Comparison of ENCODE assay signal across 20 cellular contexts in the genomic region with DNA sequence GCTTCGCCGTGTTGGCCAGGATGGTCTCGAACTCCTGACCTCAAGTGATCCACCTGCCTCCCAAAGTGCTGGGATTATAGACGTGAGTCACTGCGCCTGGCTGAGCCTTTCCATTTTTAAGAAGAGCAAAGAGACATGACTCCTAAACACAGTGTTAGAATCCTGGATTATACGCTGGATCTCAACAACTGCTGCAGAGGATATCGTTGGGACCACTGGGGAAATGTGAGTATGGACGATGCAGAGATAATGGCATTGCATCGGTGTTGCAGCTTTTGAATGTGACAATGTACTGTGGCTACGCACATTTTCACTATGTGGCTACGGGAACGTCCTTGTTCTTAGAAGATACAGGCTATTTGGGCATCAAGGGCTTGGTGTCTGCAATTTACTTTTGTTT. TPM values are rescaled to one million over a fixed set of nuclear protein-coding genes. Genes with fewer than 3 reads are reported as not detected.
DNase-seq lines count a peak whose midpoint lies in the region; ATAC-seq and TF ChIP-seq lines count a peak whose summit lies in the region.
"Had no signal": no experiment of that assay in that cellular context is flagged by ENCODE, and none has a peak within 500 bp of the region (broad histone marks: within the 10 kb centered on the region; RNA-seq: fewer than 3 reads in every experiment).

No MANE protein-coding gene starts in this region.

- peaks cover 0 to 5% (median 0%) of the 10 kb centered on the region in 3 experiments; a peak in 4 of 7 replicates for H3K36me3 Mint-ChIP-seq in H9 (ENCODE audit: insufficient read depth in 1 of 3, low read depth in 3 of 3)
- no peaks in the 10 kb centered on the region for H3K36me3 Mint-ChIP-seq in endodermal cell (ENCODE audit: low read depth)
- H3K36me3 Mint-ChIP-seq in endothelial cell (ENCODE audit: low read depth, unreplicated experiment) = no peaks in the 10 kb centered on the region

- no peaks in the 10 kb centered on the region for H3K36me3 ChIP-seq in endodermal cell (ENCODE audit: control insufficient read depth, insufficient read depth, low read length)
- peaks cover 55% of the 10 kb centered on the region for H3K36me3 ChIP-seq in thoracic aorta

- H3K27ac ChIP-seq in H9 (ENCODE audit: insufficient read length, low read depth, low read length) (no peak overlapping the region), endodermal cell (ENCODE audit: low read depth, low read length) (no peak overlapping the region), thoracic aorta (peak overlapping the region; percentile 95 to 96)
- H3K27ac ChIP-seq: C4-2B, GM23248, HL-60 had no signal

- no peak overlapping the region for H2BK120ac ChIP-seq in H9 (ENCODE audit: low read depth, low read length, poor library complexity, severe bottlenecking)

- no peak overlapping the region for H4K5ac ChIP-seq in H9 (ENCODE audit: insufficient read length, low read depth, low read length)

- no peak overlapping the region for H3K4me2 ChIP-seq in H9 (ENCODE audit: insufficient read depth, insufficient read length, low read length)

- no CpG with 5 or more reads among the region's 12 CpGs for WGBS in H9 (ENCODE audit: extremely low coverage, insufficient read length, low lambda C conversion rate)
- 91 to 97% methylated on average over 11 to 12 of the region's 12 CpGs for WGBS in endodermal cell (ENCODE audit: insufficient coverage in 1 of 2, insufficient read length in 1 of 2), 2 experiments

- H3T11ph ChIP-seq in H9 (ENCODE audit: low read length) = no peak overlapping the region

- H3K27me3 Mint-ChIP-seq in H9 (ENCODE audit: low read depth) (peaks cover 1% of the 10 kb centered on the region), endodermal cell (ENCODE audit: insufficient read depth) (peaks cover 8% of the 10 kb centered on the region), endothelial cell (ENCODE audit: unreplicated experiment) (peaks cover 13% of the 10 kb centered on the region)

- H2AK5ac ChIP-seq in H9 (ENCODE audit: insufficient read length, low read length) = no peak overlapping the region

- H3K79me1 ChIP-seq in H9 (ENCODE audit: insufficient read depth, low read depth, low read length, poor library complexity, severe bottlenecking) = no peaks in the 10 kb centered on the region

- DNase-seq in H9 = peak; percentile 5
- DNase-seq in endodermal cell = peak; percentile 13
- peak; percentile 33 for DNase-seq in mesenteric fat pad (ENCODE audit: low spot score)
- DNase-seq in thoracic aorta (ENCODE audit: low spot score) = no peak
- DNase-seq in cerebellum (ENCODE audit: low spot score) = no peak
- no peak for DNase-seq in endothelial cell (ENCODE audit: low spot score)
- no peak for DNase-seq in activated naive CD4-positive, alpha-beta T cell treated with anti-CD3 and anti-CD28 coated beads, Interleukin-2, amount 50 U/mL, for 16 hours
- DNase-seq: Calu3, DMS79, GM23248, KG1, NCI-H1048, NCI-H1694, NCI-H446 had no signal

- no peak overlapping the region for H2AFZ ChIP-seq in H9 (ENCODE audit: low read length)
- H2AFZ ChIP-seq: GM23248 had no signal

- no peaks in the 10 kb centered on the region for H3K9me3 ChIP-seq in H9 (ENCODE audit: control insufficient read depth, low read depth, low read length)
- no peaks in the 10 kb centered on the region for H3K9me3 ChIP-seq in endodermal cell (ENCODE audit: control insufficient read depth, low read length)
- H3K9me3 ChIP-seq in thoracic aorta = no peaks in the 10 kb centered on the region
- H3K9me3 ChIP-seq: A549 had no signal

- no peak overlapping the region for H2BK5ac ChIP-seq in H9 (ENCODE audit: insufficient read length, low read length)

- H3K4me1 Mint-ChIP-seq in H9 = peaks cover 20 to 21% of the 10 kb centered on the region in 2 experiments
- peaks cover 16% of the 10 kb centered on the region for H3K4me1 Mint-ChIP-seq in endodermal cell
- no peaks in the 10 kb centered on the region for H3K4me1 Mint-ChIP-seq in endothelial cell (ENCODE audit: unreplicated experiment)

- no peak overlapping the region for H3K56ac ChIP-seq in H9 (ENCODE audit: insufficient read length, low read depth, low read length)

- no peak for ATAC-seq in thoracic aorta (ENCODE audit: insufficient number of reproducible peaks, low FRiP score, low read depth)
- no peak for ATAC-seq in GM18909 (IDR thresholded peaks at IDR 0.05; ENCODE audit: poor library complexity, unreplicated experiment)
- ATAC-seq: A549 had no signal

- H2BK15ac ChIP-seq in H9 (ENCODE audit: low read depth, low read length) = no peak overlapping the region

- H4K20me1 ChIP-seq in H9 (ENCODE audit: control insufficient read depth, insufficient read depth, insufficient read length) = no peaks in the 10 kb centered on the region

- H3K14ac ChIP-seq in H9 (ENCODE audit: insufficient read depth, low read length) = no peak overlapping the region

- H3K27ac Mint-ChIP-seq in H9 = no peak overlapping the region
- no peak overlapping the region for H3K27ac Mint-ChIP-seq in endodermal cell
- H3K27ac Mint-ChIP-seq in endothelial cell (ENCODE audit: unreplicated experiment) = no peak overlapping the region

- H3K27me3 ChIP-seq in H9 (ENCODE audit: insufficient read depth, low read length) = no peaks in the 10 kb centered on the region
- no peaks in the 10 kb centered on the region for H3K27me3 ChIP-seq in endodermal cell (ENCODE audit: control insufficient read depth, insufficient read depth, low read length, poor library complexity, severe bottlenecking)
- H3K27me3 ChIP-seq in thoracic aorta (replicated peaks; ENCODE audit: insufficient read depth) = no peaks in the 10 kb centered on the region

- no peak overlapping the region for H3K4ac ChIP-seq in H9 (ENCODE audit: low read depth, low read length)

- H3K9ac ChIP-seq in H9 (ENCODE audit: extremely low read depth, insufficient read length, low read length) = no peak overlapping the region
- no peak overlapping the region for H3K9ac ChIP-seq in endodermal cell (ENCODE audit: extremely low read depth, low read length, poor library complexity, severe bottlenecking)
- H3K9ac ChIP-seq: GM23248 had no signal

- no peak overlapping the region for H2BK20ac ChIP-seq in H9 (ENCODE audit: low read depth, low read length, poor library complexity, severe bottlenecking)

- no peak overlapping the region for H2BK12ac ChIP-seq in H9 (ENCODE audit: insufficient read length, low read depth, low read length)

- H3K4me3 ChIP-seq in endodermal cell (ENCODE audit: low read length) (no peak overlapping the region), thoracic aorta (no peak overlapping the region)
- H3K4me3 ChIP-seq: A549, GM23248 had no signal

- H3K23ac ChIP-seq in H9 (ENCODE audit: insufficient read length, low read depth, low read length) = no peak overlapping the region

- no peaks in the 10 kb centered on the region for H3K79me2 ChIP-seq in H9 (ENCODE audit: insufficient read depth, low read length)

- TF ChIP-seq CTCF in H9 (conservative IDR thresholded peaks at IDR 0.05) (no peak), endodermal cell (conservative IDR thresholded peaks at IDR 0.05) (no peak), thoracic aorta (IDR thresholded peaks at IDR 0.05) (no peak), endothelial cell (IDR thresholded peaks at IDR 0.05; ENCODE audit: unreplicated experiment) (no peak)

- peaks cover 5% of the 10 kb centered on the region for H3K23me2 ChIP-seq in H9 (ENCODE audit: insufficient read length, low read depth, low read length, poor library complexity, severe bottlenecking)

- H4K8ac ChIP-seq in H9 (replicated peaks; ENCODE audit: insufficient read length, low read depth, low read length) = no peak overlapping the region

- H3K4me1 ChIP-seq in H9 (ENCODE audit: insufficient read depth, low read length) (no peaks in the 10 kb centered on the region), endodermal cell (ENCODE audit: control insufficient read depth, insufficient read depth, low read length) (peaks cover 10% of the 10 kb centered on the region), thoracic aorta (ENCODE audit: control insufficient read depth in 1 of 2, low read depth in 2 of 2) (peaks cover 40 to 86% of the 10 kb centered on the region in 2 donors)

- no peaks in the 10 kb centered on the region for H3K9me3 Mint-ChIP-seq in H9
- no peaks in the 10 kb centered on the region for H3K9me3 Mint-ChIP-seq in endodermal cell
- H3K9me3 Mint-ChIP-seq in endothelial cell (ENCODE audit: unreplicated experiment) = no peaks in the 10 kb centered on the region

- H3K4me3 Mint-ChIP-seq in H9 (no peak overlapping the region), endodermal cell (no peak overlapping the region), endothelial cell (ENCODE audit: unreplicated experiment) (no peak overlapping the region)

- H4K91ac ChIP-seq in H9 (ENCODE audit: insufficient read length, low read depth, low read length) = no peak overlapping the region

- H3K18ac ChIP-seq in H9 (ENCODE audit: insufficient read length, low read depth, low read length) = no peak overlapping the region

RNA-seq across cellular contexts. Expression of a gene that starts 6.2 kb away (rescaled TPM):
- total RNA-seq in H9 (2021) = 4.0 and 4.3 TPM in 2 replicates
- total RNA-seq in endodermal cell = 1 to 10 TPM; 3.7 to 4.7 TPM
- polyA plus RNA-seq in endodermal cell (2013, experiment 1 of 2) = 1.9 TPM
- 1.5 TPM for polyA plus RNA-seq in endodermal cell (2013, experiment 2 of 2)
- total RNA-seq in mesenteric fat pad = 29.8 TPM
- 100 to 1,000 TPM in 1 of 2 donors, 10 to 100 TPM in 1; 67.5 to 171 TPM for total RNA-seq in thoracic aorta
- total RNA-seq in cerebellum = 2.0 TPM
- 0.54 TPM for total RNA-seq in endothelial cell (ENCODE audit: unreplicated experiment)
- total RNA-seq: G401, M059J had no signal

RNA-seq across cellular contexts. Expression of a gene that starts 26.0 kb away (rescaled TPM):
- total RNA-seq in H9 (2021) = not detected in 2 replicates
- total RNA-seq in endodermal cell = not detected
- not detected for polyA plus RNA-seq in endodermal cell (2013, experiment 1 of 2)
- polyA plus RNA-seq in endodermal cell (2013, experiment 2 of 2) = not detected
- not detected for total RNA-seq in mesenteric fat pad
- total RNA-seq in thoracic aorta = 1 to 10 TPM in 1 of 2 donors, not detected in 1; 5.0 TPM
- total RNA-seq in cerebellum = not detected
- not detected for total RNA-seq in endothelial cell (ENCODE audit: unreplicated experiment)
- total RNA-seq: Calu3, G401, GM23248, M059J had no signal
- polyA plus RNA-seq: A549, GM23248 had no signal

RNA-seq across cellular contexts. Expression of a gene that starts 41.9 kb away (rescaled TPM):
- total RNA-seq in H9 (2021) (16.2 and 16.8 TPM in 2 replicates), endodermal cell (10 to 100 TPM; 20.7 to 27.9 TPM), mesenteric fat pad (17.1 TPM), thoracic aorta (10 to 100 TPM; 34.7 to 38.0 TPM), cerebellum (14.2 TPM), endothelial cell (ENCODE audit: unreplicated experiment) (31.4 TPM)
- 9.3 TPM for polyA plus RNA-seq in endodermal cell (2013, experiment 1 of 2)
- 8.0 TPM for polyA plus RNA-seq in endodermal cell (2013, experiment 2 of 2)

Comparison
In these comparisons a context has a peak if more than half of its experiments do, and no peak if none do; other contexts are left out.
1. DNase-seq: peak in H9 (single experiment), endodermal cell (single experiment) and mesenteric fat pad (single experiment); none in thoracic aorta (single experiment), cerebellum (single experiment), endothelial cell (single experiment) and activated naive CD4-positive, alpha-beta T cell treated with anti-CD3 and anti-CD28 coated beads, Interleukin-2, amount 50 U/mL, for 16 hours (single experiment).
2. H3K27ac ChIP-seq: peak in thoracic aorta (2 of 2); none in H9 (single experiment) and endodermal cell (single experiment).